Comparison of ENCODE assay signal across 8 cellular contexts in genomic region chr11:75174781-75175370, GRCh38. TPM values are rescaled to one million over a fixed set of nuclear protein-coding genes. Genes with fewer than 3 reads are reported as not detected.
DNase-seq lines count a peak whose midpoint lies in the region; ATAC-seq and TF ChIP-seq lines count a peak whose summit lies in the region.

No MANE protein-coding gene starts in this region.

- intact Hi-C loops in ascending aorta (cut with DNase I): no loop called here

- POLR2A ChIA-PET in AG04449 (lab: Yijun Ruan, JAX): no interaction called here

- H3K36me3 ChIP-seq in ascending aorta: no peaks in the 10 kb centered on the region

- no peak overlapping the region for H3K4me3 ChIP-seq in AG04449 (ENCODE audit: low read depth, low read length)
- no peak overlapping the region for H3K4me3 ChIP-seq in ascending aorta

- no peaks in the 10 kb centered on the region for H3K27me3 ChIP-seq in ascending aorta

- no peak for TF ChIP-seq CTCF in AG04449 (IDR thresholded peaks at IDR 0.05; ENCODE audit: insufficient read depth, low read length, missing control alignments)
- TF ChIP-seq CTCF in ascending aorta (IDR thresholded peaks at IDR 0.05): no peak

- peak; percentile 7 for DNase-seq in AG04449 (ENCODE audit: low read depth, low spot score)
- DNase-seq in HS-5 (ENCODE audit: low read depth): peak; percentile 58
- DNase-seq in ascending aorta (ENCODE audit: low spot score in 2 of 2): peak; percentile 31 to 71
- peak; percentile 71 for DNase-seq in medulla oblongata (ENCODE audit: extremely low spot score)
- DNase-seq in GM19238 (ENCODE audit: insufficient read length, low spot score): no peak

- CTCF ChIA-PET in AG04449 (lab: Yijun Ruan, JAX): interaction anchor here (1.0 to 4.4 kb wide), 3 partner anchors 30 to 67 kb away, joined by 3 to 19 read pairs (median 5); no protein-coding TSS in a partner anchor

- peak overlapping the region; percentile 33 to 53 for H3K27ac ChIP-seq in ascending aorta

- no peaks in the 10 kb centered on the region for H3K9me3 ChIP-seq in ascending aorta

- no peaks in the 10 kb centered on the region for H3K4me1 ChIP-seq in ascending aorta

- ATAC-seq in GM18520 (IDR thresholded peaks at IDR 0.05; ENCODE audit: unreplicated experiment) (no peak), HG02973 (IDR thresholded peaks at IDR 0.05; ENCODE audit: unreplicated experiment) (no peak), HG03025 (IDR thresholded peaks at IDR 0.05; ENCODE audit: low FRiP score, unreplicated experiment) (no peak)

RNA-seq across cellular contexts. Expression of gene SLCO2B1, which starts 24.0 kb away (rescaled TPM):
- total RNA-seq in ascending aorta: 403 TPM
